Comparison of ENCODE assay signal across 11 cellular contexts in the genomic region with DNA sequence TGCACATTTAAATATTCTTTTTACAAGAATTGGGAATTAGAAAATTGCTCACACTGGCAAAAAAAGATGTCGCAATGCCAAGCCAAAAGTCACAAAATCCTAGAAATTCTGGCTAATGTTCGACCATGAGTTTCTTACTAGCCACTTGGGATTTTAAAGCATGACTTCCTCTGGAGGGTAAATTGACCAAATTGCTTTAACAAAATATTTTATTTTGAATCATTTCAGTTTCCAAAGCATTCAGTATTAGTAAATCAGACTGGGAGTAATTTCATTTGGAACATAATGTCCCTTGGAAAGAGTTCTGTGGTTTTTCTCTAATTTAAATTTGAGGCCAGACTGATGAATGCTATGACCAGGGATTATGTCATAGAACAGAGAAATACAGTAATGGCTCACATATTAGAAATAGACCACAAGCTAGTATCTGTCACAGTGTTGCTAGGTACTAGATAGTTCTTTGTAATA. TPM values are rescaled to one million over a fixed set of nuclear protein-coding genes. Genes with fewer than 3 reads are reported as not detected.
DNase-seq lines count a peak whose midpoint lies in the region; ATAC-seq and TF ChIP-seq lines count a peak whose summit lies in the region.
"Had no signal": no experiment of that assay in that cellular context is flagged by ENCODE, and none has a peak within 500 bp of the region (broad histone marks: within the 10 kb centered on the region; RNA-seq: fewer than 3 reads in every experiment).

No MANE protein-coding gene starts in this region.

- intact Hi-C loops in Right ventricle myocardium inferior (cut with DNase I), result no loop called here

- H3K4me1 ChIP-seq in GM23248 (ENCODE audit: insufficient read depth), result peaks cover 17% of the 10 kb centered on the region
- peaks cover 31% of the 10 kb centered on the region for H3K4me1 ChIP-seq in adipocyte (ENCODE audit: control insufficient read depth, insufficient read depth, low read length)
- H3K4me1 ChIP-seq: psoas muscle had no signal

- no peaks in the 10 kb centered on the region for H3K27me3 ChIP-seq in GM23248 (replicated peaks; ENCODE audit: insufficient read depth)
- no peaks in the 10 kb centered on the region for H3K27me3 ChIP-seq in adipocyte (replicated peaks; ENCODE audit: control insufficient read depth, insufficient read depth, low read length)

- H3K9ac ChIP-seq in GM23248 (0 out of 2 replicates have a peak overlapping the region, but pooled peaks have one; percentile 1), adipocyte (ENCODE audit: low read length) (no peak overlapping the region)

- H3F3A ChIP-seq in GM23248 (ENCODE audit: insufficient read depth), result peaks cover 23% of the 10 kb centered on the region

- in situ Hi-C loops in GM23248 (cut with MboI), result no loop called here

- H3K79me2 ChIP-seq in GM23248 (ENCODE audit: insufficient read depth), result no peaks in the 10 kb centered on the region

- no peaks in the 10 kb centered on the region for H4K20me1 ChIP-seq in GM23248 (ENCODE audit: insufficient read depth)

- 1 to 2% methylated on average over 2 of the region's 2 CpGs for WGBS in GM23248 (ENCODE audit: low coverage in 1 of 2, low lambda C conversion rate in 2 of 2, missing lambda C conversion rate in 2 of 2), 2 experiments

- peak overlapping the region; percentile 49 for H3K27ac ChIP-seq in GM23248
- H3K27ac ChIP-seq: psoas muscle had no signal

- no peaks in the 10 kb centered on the region for H3K36me3 ChIP-seq in GM23248 (ENCODE audit: low read depth)
- no peaks in the 10 kb centered on the region for H3K36me3 ChIP-seq in adipocyte (ENCODE audit: control insufficient read depth, insufficient read depth, low read length, severe bottlenecking)

- H3K4me3 ChIP-seq in GM23248 (peak overlapping the region; percentile 13; the same call in 1 of the 2 replicates), adipocyte (ENCODE audit: low read length) (no peak overlapping the region), fibroblast of villous mesenchyme (ENCODE audit: low read depth, low read length) (no peak overlapping the region)
- H3K4me3 ChIP-seq: psoas muscle had no signal

- DNase-seq in GM23248 (peak; percentile 80), adipocyte (ENCODE audit: low read depth) (peak; percentile 55), fibroblast of villous mesenchyme (ENCODE audit: low read depth) (peak; percentile 30), stromal cell of bone marrow (ENCODE audit: low read depth) (peak; percentile 72), NK-92 (lab: John Stamatoyannopoulos, UW; ENCODE audit: unreplicated experiment) (no peak), Right ventricle myocardium inferior (ENCODE audit: missing footprints) (no peak)
- DNase-seq: CD8-positive, alpha-beta T cell; NCI-H2029 treated with DMSO at 0.1 percent for 48 hours; psoas muscle had no signal

- peak overlapping the region; percentile 52 for H3K4me2 ChIP-seq in GM23248 (ENCODE audit: unreplicated experiment)

- ATAC-seq in Right ventricle myocardium inferior (no peak), HG02970 (IDR thresholded peaks at IDR 0.05; ENCODE audit: low FRiP score, unreplicated experiment) (no peak)
- ATAC-seq: CD8-positive, alpha-beta T cell; psoas muscle; SK-N-SH treated with all-trans-retinoic acid at 6 μM for 48 hours had no signal

- no peak overlapping the region for H2AFZ ChIP-seq in GM23248

- no peaks in the 10 kb centered on the region for H3K9me3 ChIP-seq in GM23248 (ENCODE audit: low read depth)
- no peaks in the 10 kb centered on the region for H3K9me3 ChIP-seq in adipocyte (ENCODE audit: control insufficient read depth, low read length)
- H3K9me3 ChIP-seq: psoas muscle had no signal

- no peaks in the 10 kb centered on the region for H3K9me2 ChIP-seq in GM23248 (ENCODE audit: insufficient read depth)

- TF ChIP-seq CTCF in fibroblast of villous mesenchyme (IDR thresholded peaks at IDR 0.05; ENCODE audit: insufficient read depth, low read depth, low read length), result no peak

RNA-seq across cellular contexts. Expression of a gene that starts 7.6 kb away (rescaled TPM):
- not detected in 2 replicates for total RNA-seq in GM23248 (2014; rRNA removed; shearing (Covaris generic))
- not detected in 2 replicates for polyA plus RNA-seq in GM23248 (2016; fragmentation: Nextera tagmentation; extraction: Ambion mirVana)
- total RNA-seq in fibroblast of villous mesenchyme (0.32 and 2.2 TPM in 2 replicates), Right ventricle myocardium inferior (0.08 TPM)
- total RNA-seq: CD8-positive, alpha-beta T cell had no signal

RNA-seq across cellular contexts. Expression of a gene that starts 18.1 kb away (rescaled TPM):
- not detected in 2 replicates for total RNA-seq in GM23248 (2014; rRNA removed; shearing (Covaris generic))
- polyA plus RNA-seq in GM23248 (2016; fragmentation: Nextera tagmentation; extraction: Ambion mirVana), result not detected in 2 replicates
- not detected in 2 replicates for total RNA-seq in fibroblast of villous mesenchyme
- 0.35 TPM for total RNA-seq in Right ventricle myocardium inferior
- polyA plus RNA-seq: psoas muscle had no signal

RNA-seq across cellular contexts. Expression of a gene that starts 24.2 kb away (rescaled TPM):
- total RNA-seq in GM23248 (2014; rRNA removed; shearing (Covaris generic)), result not detected in 2 replicates
- not detected in 2 replicates for polyA plus RNA-seq in GM23248 (2016; fragmentation: Nextera tagmentation; extraction: Ambion mirVana)
- total RNA-seq in fibroblast of villous mesenchyme, result not detected in 2 replicates
- 1.0 TPM for total RNA-seq in Right ventricle myocardium inferior
- total RNA-seq: CD8-positive, alpha-beta T cell had no signal

RNA-seq across cellular contexts. Expression of a gene that starts 32.4 kb away (rescaled TPM):
- total RNA-seq in GM23248 (2014; rRNA removed; shearing (Covaris generic)), result not detected in 2 replicates
- 2.1 and 3.0 TPM in 2 replicates for polyA plus RNA-seq in GM23248 (2016; fragmentation: Nextera tagmentation; extraction: Ambion mirVana)
- 0.32 and 3.0 TPM in 2 replicates for total RNA-seq in fibroblast of villous mesenchyme
- 0.16 TPM for total RNA-seq in Right ventricle myocardium inferior

Comparison
In these comparisons a context has a peak if more than half of its experiments do, and no peak if none do; other contexts are left out.
1. DNase-seq: peak in GM23248 (single experiment), adipocyte (single experiment), fibroblast of villous mesenchyme (single experiment) and stromal cell of bone marrow (single experiment); none in NK-92 (single experiment) and Right ventricle myocardium inferior (single experiment).